In the genomic region with DNA sequence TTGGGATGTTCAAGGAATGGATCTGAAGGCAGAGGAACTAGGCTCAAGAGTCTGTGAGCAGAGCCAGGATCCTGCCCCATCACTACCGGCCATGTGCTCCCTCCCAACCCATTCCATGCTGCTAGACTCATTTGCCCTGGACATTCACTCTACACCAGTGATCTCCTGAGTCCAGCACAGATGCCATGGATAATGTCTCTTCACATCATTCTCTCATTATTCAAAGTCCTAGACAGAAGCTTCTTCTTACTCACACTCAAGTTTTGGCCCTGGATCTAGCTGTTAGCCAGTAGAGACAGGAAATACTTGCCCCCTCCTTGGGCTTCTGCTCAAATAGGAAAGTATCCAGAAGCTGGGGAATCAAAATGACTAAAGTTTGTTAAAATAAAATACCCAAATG, we compare ENCODE assay signal across 25 cellular contexts.
"Had no signal": no experiment of that assay in that cellular context is flagged by ENCODE, and none has a peak within 500 bp of the region (broad histone marks: within the 10 kb centered on the region; RNA-seq: fewer than 3 reads in every experiment).

No MANE protein-coding gene starts in this region.

- H3K4me3 Mint-ChIP-seq: activated CD4-positive, alpha-beta memory T cell treated with anti-CD3 and anti-CD28 coated beads, Interleukin-2, amount 10 ng/mL, durations not matched to agents 7 days and 5 days; activated CD4-positive, alpha-beta T cell treated with anti-CD3 and anti-CD28 coated beads for 36 hours; activated naive CD8-positive, alpha-beta T cell treated with anti-CD3 and anti-CD28 coated beads for 36 hours; activated T-helper 17 cell treated with anti-CD3 and anti-CD28 coated beads, Interleukin-2, amount 50 U/mL, for 72 hours; endodermal cell; neural crest cell; WTC11 had no signal

- H3K27me3 Mint-ChIP-seq: activated CD4-positive, alpha-beta memory T cell treated with anti-CD3 and anti-CD28 coated beads, Interleukin-2, amount 10 ng/mL, durations not matched to agents 7 days and 5 days; activated CD4-positive, alpha-beta T cell treated with anti-CD3 and anti-CD28 coated beads for 36 hours had no signal

- H3K36me3 Mint-ChIP-seq: activated naive CD8-positive, alpha-beta T cell treated with anti-CD3 and anti-CD28 coated beads for 36 hours had no signal

- H3K4me1 Mint-ChIP-seq: activated CD4-positive, alpha-beta T cell treated with anti-CD3 and anti-CD28 coated beads for 36 hours; activated naive CD8-positive, alpha-beta T cell treated with anti-CD3 and anti-CD28 coated beads for 36 hours; activated T-helper 17 cell treated with anti-CD3 and anti-CD28 coated beads, Interleukin-2, amount 50 U/mL, for 72 hours had no signal

- H3K4me1 ChIP-seq: gastrocnemius medialis, prostate gland had no signal

- DNase-seq: activated CD4-positive, alpha-beta memory T cell treated with anti-CD3 and anti-CD28 coated beads, Interleukin-2, amount 10 ng/mL, durations not matched to agents 7 days and 5 days; activated CD4-positive, alpha-beta T cell treated with anti-CD3 and anti-CD28 coated beads for 36 hours; activated naive CD4-positive, alpha-beta T cell; activated naive CD8-positive, alpha-beta T cell treated with anti-CD3 and anti-CD28 coated beads for 36 hours; activated T-cell treated with anti-CD3 and anti-CD28 coated beads, Interleukin-2, amount 50 U/mL, for 1 hour; amniotic stem cell; caudate nucleus; dorsolateral prefrontal cortex; endodermal cell; gastrocnemius medialis; head of caudate nucleus; kidney glomerular epithelial cell; left ventricle myocardium superior; stimulated activated CD4-positive, alpha-beta T cell treated with anti-CD3 and anti-CD28 coated beads, Interleukin-12 subunit alpha, Interleukin-12 subunit beta, amount 100 ng/mL, for 4 hours; stimulated activated CD4-positive, alpha-beta T cell treated with anti-CD3 and anti-CD28 coated beads, Interleukin-1b, Interleukin-23, amount 100 ng/mL, for 48 hours; stimulated activated CD8-positive, alpha-beta memory T cell treated with anti-CD3 and anti-CD28 coated beads, Interleukin-4, amount 100 ng/mL, for 48 hours; stimulated activated naive CD4-positive, alpha-beta T cell; T-helper 2 cell; thyroid gland had no signal

- H3K27ac Mint-ChIP-seq: activated CD4-positive, alpha-beta memory T cell treated with anti-CD3 and anti-CD28 coated beads, Interleukin-2, amount 10 ng/mL, durations not matched to agents 7 days and 5 days; activated CD4-positive, alpha-beta T cell treated with anti-CD3 and anti-CD28 coated beads for 36 hours; activated naive CD8-positive, alpha-beta T cell treated with anti-CD3 and anti-CD28 coated beads for 36 hours; activated T-helper 17 cell treated with anti-CD3 and anti-CD28 coated beads, Interleukin-2, amount 50 U/mL, for 72 hours; endodermal cell; WTC11 had no signal

- H3K4me3 ChIP-seq: dorsolateral prefrontal cortex, gastrocnemius medialis, prostate gland, right atrium auricular region, thyroid gland had no signal

- H3K36me3 ChIP-seq: gastrocnemius medialis, prostate gland, right atrium auricular region, thyroid gland had no signal

- ATAC-seq: activated CD4-positive, alpha-beta T cell treated with anti-CD3 and anti-CD28 coated beads for 36 hours; activated T-helper 17 cell treated with anti-CD3 and anti-CD28 coated beads, Interleukin-2, amount 50 U/mL, for 72 hours; gastrocnemius medialis; left ventricle myocardium superior; WTC11 had no signal

- H3K9me3 ChIP-seq: gastrocnemius medialis, prostate gland, thyroid gland had no signal

- H3K27me3 ChIP-seq: dorsolateral prefrontal cortex, gastrocnemius medialis, right atrium auricular region, thyroid gland had no signal

- H3K27ac ChIP-seq: epithelial cell of prostate, gastrocnemius medialis, prostate gland, right atrium auricular region, thyroid gland had no signal
